ENCODE assay signal across 8 cellular contexts in genomic region chr1:33327587-33328325, GRCh38. TPM values are rescaled to one million over a fixed set of nuclear protein-coding genes. Genes with fewer than 3 reads are reported as not detected.
DNase-seq lines count a peak whose midpoint lies in the region.
"Had no signal": no experiment of that assay in that cellular context is flagged by ENCODE, and none has a peak within 500 bp of the region (broad histone marks: within the 10 kb centered on the region; RNA-seq: fewer than 3 reads in every experiment).

No MANE protein-coding gene starts in this region.

- DNase-seq in HPDE6-E6E7 (ENCODE audit: extremely low spot score) (peak; percentile 41), SKM-1 (lab: John Stamatoyannopoulos, UW; ENCODE audit: unreplicated experiment) (peak; percentile 41), cardiac septum (ENCODE audit: low spot score) (peak; percentile 85), stromal cell of bone marrow (ENCODE audit: low read depth) (peak; percentile 96), NCI-H69 (lab: John Stamatoyannopoulos, UW) (no peak), NCI-H446 (lab: John Stamatoyannopoulos, UW) (no peak), inferior parietal cortex (ENCODE audit: extremely low spot score) (no peak)

- intact Hi-C loops in cardiac septum (cut with DNase I): no loop called here

RNA-seq across cellular contexts. Expression of gene A3GALT2, which starts 6.9 kb away (rescaled TPM):
- total RNA-seq in cardiac septum: not detected
- total RNA-seq: H1 had no signal

Comparison
In these comparisons a context has a peak if more than half of its experiments do, and no peak if none do; other contexts are left out.
1. DNase-seq: peak in HPDE6-E6E7 (single experiment), SKM-1 (single experiment), cardiac septum (single experiment) and stromal cell of bone marrow (single experiment); none in NCI-H69 (single experiment), NCI-H446 (0 of 2) and inferior parietal cortex (single experiment).